ENCODE assay signal across 24 cellular contexts in the genomic region with DNA sequence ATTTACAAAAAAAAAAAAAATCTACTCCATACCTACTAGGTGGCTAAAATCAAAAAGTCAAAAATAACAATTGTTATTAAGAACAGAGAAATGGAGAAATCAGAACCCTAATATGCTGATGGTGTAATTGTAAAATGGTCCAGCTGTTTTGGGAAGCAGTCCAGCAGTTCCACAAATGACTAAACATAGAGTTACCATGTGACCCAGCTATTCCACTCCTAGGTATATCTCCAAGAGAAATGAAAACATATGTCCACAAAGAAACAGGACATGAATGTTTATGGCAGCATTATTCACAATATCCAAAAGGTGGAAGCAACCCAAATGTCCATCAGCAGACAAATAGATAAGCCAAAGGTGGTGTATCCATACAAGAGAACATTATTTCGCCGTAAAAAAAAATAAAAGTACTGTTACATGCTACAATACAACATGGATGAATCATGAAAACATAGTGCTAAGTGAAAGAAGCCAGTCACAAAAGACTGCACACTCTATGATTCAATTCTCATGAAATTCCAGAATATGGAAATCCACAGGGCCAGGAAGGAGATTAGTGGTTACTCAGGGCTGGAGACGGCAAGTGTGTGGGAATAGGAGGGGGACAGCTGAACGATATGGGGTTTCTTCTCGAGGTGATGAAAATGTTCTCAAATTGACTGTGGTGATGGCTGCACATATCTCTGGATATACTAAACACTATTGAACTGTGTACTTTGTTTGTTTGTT. TPM values are rescaled to one million over a fixed set of nuclear protein-coding genes. Genes with fewer than 3 reads are reported as not detected.
"Had no signal": no experiment of that assay in that cellular context is flagged by ENCODE, and none has a peak within 500 bp of the region (broad histone marks: within the 10 kb centered on the region; RNA-seq: fewer than 3 reads in every experiment).

No MANE protein-coding gene starts in this region.

- H3K27ac ChIP-seq: coronary artery, esophagus muscularis mucosa, gastroesophageal sphincter, neural progenitor cell, sigmoid colon, spleen had no signal

- FAIRE-seq: bronchial epithelial cell, islet of Langerhans had no signal

- H3K36me3 ChIP-seq: esophagus muscularis mucosa, gastroesophageal sphincter, neural progenitor cell, sigmoid colon, spleen had no signal

- H3K27me3 Mint-ChIP-seq: activated B cell treated with CpG ODN at 0.5 μM for 24 hours had no signal

- H3K4me3 Mint-ChIP-seq: activated B cell treated with CpG ODN at 0.5 μM for 24 hours; activated CD4-positive, alpha-beta memory T cell treated with anti-CD3 and anti-CD28 coated beads for 36 hours; activated naive CD4-positive, alpha-beta T cell treated with anti-CD3 and anti-CD28 coated beads for 36 hours; activated naive CD8-positive, alpha-beta T cell treated with anti-CD3 and anti-CD28 coated beads, Interleukin-2, amount 10 ng/mL, durations not matched to agents 7 days and 5 days; neural progenitor cell; T-helper 17 cell had no signal

- H3K27me3 ChIP-seq: gastroesophageal sphincter had no signal

- H3K36me3 Mint-ChIP-seq: activated CD4-positive, alpha-beta memory T cell treated with anti-CD3 and anti-CD28 coated beads for 36 hours; activated naive CD8-positive, alpha-beta T cell treated with anti-CD3 and anti-CD28 coated beads, Interleukin-2, amount 10 ng/mL, durations not matched to agents 7 days and 5 days; neural progenitor cell had no signal

- H3K4me3 ChIP-seq: coronary artery, esophagus muscularis mucosa, gastroesophageal sphincter, neural progenitor cell, sigmoid colon, spleen had no signal

- ATAC-seq: gastroesophageal sphincter, left cardiac atrium, T-helper 17 cell had no signal

- DNase-seq: activated B cell treated with CpG ODN at 0.5 μM for 24 hours; activated CD4-positive, alpha-beta memory T cell treated with anti-CD3 and anti-CD28 coated beads for 36 hours; activated CD4-positive, alpha-beta T cell treated with anti-CD3 and anti-CD28 coated beads for 4 hours; activated effector memory CD4-positive, alpha-beta T cell treated with Interleukin-2 at 50 U/mL for 16 hours; activated naive CD4-positive, alpha-beta T cell treated with anti-CD3 and anti-CD28 coated beads for 36 hours; activated naive CD8-positive, alpha-beta T cell treated with anti-CD3 and anti-CD28 coated beads, Interleukin-2, amount 10 ng/mL, durations not matched to agents 7 days and 5 days; activated T-cell treated with anti-CD3 and anti-CD28 coated beads, Interleukin-2, amount 50 U/mL, for 48 hours; amygdala; head of caudate nucleus; left cardiac atrium; mesenchymal stem cell; retina; sigmoid colon; spleen; stimulated activated CD4-positive, alpha-beta T cell treated with anti-CD3 and anti-CD28 coated beads, Interleukin-4, amount 100 ng/mL, for 24 hours; stimulated activated naive CD4-positive, alpha-beta T cell treated with Interleukin-2 at 50 U/mL for 16 hours; SW 1271; T-helper 17 cell had no signal

- H3K27ac Mint-ChIP-seq: activated B cell treated with CpG ODN at 0.5 μM for 24 hours; activated CD4-positive, alpha-beta memory T cell treated with anti-CD3 and anti-CD28 coated beads for 36 hours; activated naive CD4-positive, alpha-beta T cell treated with anti-CD3 and anti-CD28 coated beads for 36 hours; activated naive CD8-positive, alpha-beta T cell treated with anti-CD3 and anti-CD28 coated beads, Interleukin-2, amount 10 ng/mL, durations not matched to agents 7 days and 5 days; neural progenitor cell had no signal

- H3K9me3 ChIP-seq: esophagus muscularis mucosa, gastroesophageal sphincter, sigmoid colon, spleen had no signal

- H3K9me3 Mint-ChIP-seq: activated B cell treated with CpG ODN at 0.5 μM for 24 hours; activated CD4-positive, alpha-beta memory T cell treated with anti-CD3 and anti-CD28 coated beads for 36 hours; activated naive CD4-positive, alpha-beta T cell treated with anti-CD3 and anti-CD28 coated beads for 36 hours; activated naive CD8-positive, alpha-beta T cell treated with anti-CD3 and anti-CD28 coated beads, Interleukin-2, amount 10 ng/mL, durations not matched to agents 7 days and 5 days; neural progenitor cell had no signal

RNA-seq across cellular contexts. Expression of a gene that starts 9.1 kb away (rescaled TPM):
- total RNA-seq: bronchial epithelial cell had no signal
